8 cellular contexts compared by ENCODE assay signal in genomic region chr1:167935252-167936067, GRCh38. TPM values are rescaled to one million over a fixed set of nuclear protein-coding genes. Genes with fewer than 3 reads are reported as not detected.
A peak's percentile ranks its signal among the peaks of the same experiment; 100 is the strongest.
DNase-seq lines count a peak whose midpoint lies in the region; FAIRE-seq and TF ChIP-seq lines count a peak whose summit lies in the region.

No MANE protein-coding gene starts in this region.

- TF ChIP-seq CTCF in Loucy (conservative IDR thresholded peaks at IDR 0.05; ENCODE audit: low read length) (no peak), kidney (IDR thresholded peaks at IDR 0.05; ENCODE audit: borderline replicate concordance, extremely low read depth, insufficient read depth) (no peak)

- peak overlapping the region; percentile 94 for H3K4me2 ChIP-seq in Loucy (ENCODE audit: low read depth, low read length, poor library complexity, severe bottlenecking)

- DNase-seq in NCI-H1436 (lab: John Stamatoyannopoulos, UW) (peak; percentile 24), NCI-H1436 treated with DMSO at 0.1 percent for 48 hours (lab: John Stamatoyannopoulos, UW) (no peak), HCEC 1CT (peak; percentile 50), T follicular helper cell (ENCODE audit: low read depth) (peak; percentile 3), T47D (ENCODE audit: low read depth in 1 of 2, low spot score in 1 of 2) (peak; percentile 33 to 58), kidney (no peak)
- peak; percentile 1 to 15 (median 6) for DNase-seq in stimulated activated CD4-positive, alpha-beta T cell treated with anti-CD3 and anti-CD28 coated beads, Interleukin-1b, Interleukin-23, amount 100 ng/mL, for 24 hours (ENCODE audit: low read depth in 4 of 4, low spot score in 1 of 4)

- peak overlapping the region; percentile 79 for H2AFZ ChIP-seq in Loucy (ENCODE audit: low read length)

- H3K4me1 ChIP-seq in Loucy (ENCODE audit: insufficient read depth, low read length, poor library complexity, severe bottlenecking) (peaks cover 53% of the 10 kb centered on the region), kidney (ENCODE audit: control insufficient read depth in 1 of 2, insufficient read depth in 1 of 2, low read depth in 1 of 2, low read length in 2 of 2) (peaks cover 3 to 4% of the 10 kb centered on the region in 2 donors)

- H3K79me2 ChIP-seq in Loucy (ENCODE audit: insufficient read depth, low read length): peaks cover 84% of the 10 kb centered on the region

- no peaks in the 10 kb centered on the region for H3K9me3 ChIP-seq in Loucy (ENCODE audit: insufficient read depth, low read depth, low read length)
- no peaks in the 10 kb centered on the region for H3K9me3 ChIP-seq in kidney (ENCODE audit: control insufficient read depth in 1 of 2, low read length in 2 of 2)

- no peaks in the 10 kb centered on the region for H3K9me2 ChIP-seq in Loucy (replicated peaks; ENCODE audit: low read depth, low read length)

- H3F3A ChIP-seq in Loucy (ENCODE audit: low read depth): no peaks in the 10 kb centered on the region

- no peak for FAIRE-seq in kidney (lab: Jason Lieb, UNC)

- in situ Hi-C loops in T47D (cut with HindIII; ENCODE audit: low pct_unique_long_range_greater_than_20kb, low sequenced_read_pairs): no loop called here

- peak overlapping the region; percentile 94 for H3K4me3 ChIP-seq in Loucy (ENCODE audit: low read length, poor library complexity, severe bottlenecking)
- H3K4me3 ChIP-seq in kidney (ENCODE audit: low read length in 2 of 2): peak overlapping the region; percentile 86 to 99

- H3K9ac ChIP-seq in Loucy (ENCODE audit: low read depth, low read length, poor library complexity, severe bottlenecking): peak overlapping the region; percentile 94
- peak overlapping the region; percentile 98 to 99 for H3K9ac ChIP-seq in kidney (ENCODE audit: low read length in 2 of 2)

- peaks cover 49% of the 10 kb centered on the region for H4K20me1 ChIP-seq in Loucy (ENCODE audit: insufficient read depth, low read length, poor library complexity, severe bottlenecking)

- H3K36me3 ChIP-seq in Loucy (ENCODE audit: insufficient read depth, low read length) (no peaks in the 10 kb centered on the region), kidney (ENCODE audit: control insufficient read depth in 1 of 2, insufficient read depth in 2 of 2, low read length in 2 of 2) (no peaks in the 10 kb centered on the region)

- peak overlapping the region; percentile 87 to 99 for H3K27ac ChIP-seq in kidney (ENCODE audit: low read depth in 2 of 2, low read length in 2 of 2)

- H3K27me3 ChIP-seq in Loucy (ENCODE audit: insufficient read depth, low read length, poor library complexity, severe bottlenecking): no peaks in the 10 kb centered on the region

- intact Hi-C loops in kidney (cut with DNase I): no loop called here

RNA-seq across cellular contexts. Expression of gene DCAF6, which starts 1.0 kb away (rescaled TPM):
- 58.8 TPM for total RNA-seq in kidney
- 30.8 TPM for polyA plus RNA-seq in kidney (ENCODE audit: insufficient read depth, low read depth, low replicate concordance)

RNA-seq across cellular contexts. Expression of gene MPC2, which starts 1.4 kb away (rescaled TPM):
- total RNA-seq in kidney: 127 TPM
- polyA plus RNA-seq in kidney (ENCODE audit: insufficient read depth, low read depth, low replicate concordance): 445 TPM

RNA-seq across cellular contexts. Expression of gene ADCY10, which starts 21.5 kb away (rescaled TPM):
- 0.22 TPM for total RNA-seq in kidney
- 0.28 TPM for polyA plus RNA-seq in kidney (ENCODE audit: insufficient read depth, low read depth, low replicate concordance)

Comparison
In these comparisons a context has a peak if more than half of its experiments do, and no peak if none do; other contexts are left out.
1. DNase-seq: peak in NCI-H1436 (single experiment), HCEC 1CT (single experiment), T follicular helper cell (single experiment), T47D (2 of 2) and stimulated activated CD4-positive, alpha-beta T cell treated with anti-CD3 and anti-CD28 coated beads, Interleukin-1b, Interleukin-23, amount 100 ng/mL, for 24 hours (4 of 4); none in NCI-H1436 treated with DMSO at 0.1 percent for 48 hours (single experiment) and kidney (single experiment).